19 cellular contexts compared by ENCODE assay signal in the genomic region with DNA sequence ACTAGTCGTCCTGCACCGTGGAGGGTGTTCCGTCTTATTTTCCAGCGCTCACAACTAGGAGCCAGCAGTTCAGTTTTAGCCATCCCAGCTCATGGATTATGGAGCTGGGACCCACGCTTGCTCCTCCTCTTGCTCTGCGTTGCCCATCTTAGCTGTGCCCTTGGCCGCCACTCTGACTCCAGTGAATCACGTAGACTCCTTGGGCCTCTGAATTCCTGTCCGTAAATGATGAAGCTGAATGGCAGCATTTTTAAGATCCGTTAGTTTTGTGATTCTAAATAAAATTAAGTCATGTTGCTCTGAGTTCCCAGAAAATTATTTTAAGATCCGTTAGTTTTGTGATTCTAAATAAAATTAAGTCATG. TPM values are rescaled to one million over a fixed set of nuclear protein-coding genes. Genes with fewer than 3 reads are reported as not detected.
DNase-seq lines count a peak whose midpoint lies in the region; ATAC-seq and TF ChIP-seq lines count a peak whose summit lies in the region.
"Had no signal": no experiment of that assay in that cellular context is flagged by ENCODE, and none has a peak within 500 bp of the region (broad histone marks: within the 10 kb centered on the region; RNA-seq: fewer than 3 reads in every experiment).

No MANE protein-coding gene starts in this region.

- H3K27ac ChIP-seq in GM23248: peak overlapping the region; percentile 53
- H3K27ac ChIP-seq in ascending aorta: peak overlapping the region; percentile 75 to 79
- H3K27ac ChIP-seq in lower lobe of right lung: no peak overlapping the region
- H3K27ac ChIP-seq in substantia nigra (ENCODE audit: low read depth, low read length, poor library complexity, severe bottlenecking): peak overlapping the region; percentile 49
- peak overlapping the region in 2 of 4 donors; percentile 4 to 6 for H3K27ac ChIP-seq in transverse colon
- H3K27ac ChIP-seq: HL-60, neutrophil had no signal

- H3K9me3 ChIP-seq in GM23248 (ENCODE audit: low read depth): no peaks in the 10 kb centered on the region
- no peaks in the 10 kb centered on the region for H3K9me3 ChIP-seq in ascending aorta
- no peaks in the 10 kb centered on the region for H3K9me3 ChIP-seq in lower lobe of right lung
- no peaks in the 10 kb centered on the region for H3K9me3 ChIP-seq in transverse colon
- H3K9me3 ChIP-seq: neutrophil had no signal

- H3K79me2 ChIP-seq in GM23248 (ENCODE audit: insufficient read depth): peaks cover 94% of the 10 kb centered on the region

- no peaks in the 10 kb centered on the region for H4K20me1 ChIP-seq in GM23248 (ENCODE audit: insufficient read depth)

- TF ChIP-seq CTCF in ascending aorta (IDR thresholded peaks at IDR 0.05) (no peak), lower lobe of right lung (IDR thresholded peaks at IDR 0.05) (no peak), transverse colon (IDR thresholded peaks at IDR 0.05) (no peak)

- no peak for TF ChIP-seq EP300 in transverse colon (IDR thresholded peaks at IDR 0.05; ENCODE audit: low read depth)

- intact Hi-C loops in ascending aorta (cut with DNase I): loop anchor here (1.0 to 2.0 kb wide), 3 partner anchors 22 to 53 kb away; partner anchors contain the start of gene BCR
- intact Hi-C loops in lower lobe of right lung (cut with DNase I): no loop called here
- intact Hi-C loops in transverse colon (cut with DNase I; ENCODE audit: low total_unique reads): no loop called here

- H3K4me2 ChIP-seq in GM23248 (ENCODE audit: unreplicated experiment): no peak overlapping the region

- H3K27me3 ChIP-seq in GM23248 (replicated peaks; ENCODE audit: insufficient read depth) (no peaks in the 10 kb centered on the region), ascending aorta (no peaks in the 10 kb centered on the region), lower lobe of right lung (ENCODE audit: low read depth) (no peaks in the 10 kb centered on the region), transverse colon (no peaks in the 10 kb centered on the region)
- H3K27me3 ChIP-seq: neutrophil had no signal

- H3K4me1 ChIP-seq in GM23248 (ENCODE audit: insufficient read depth) (peaks cover 24% of the 10 kb centered on the region), ascending aorta (peaks cover 25 to 48% of the 10 kb centered on the region in 2 donors), lower lobe of right lung (peaks cover 31% of the 10 kb centered on the region), transverse colon (peaks cover 0 to 14% (median 3%) of the 10 kb centered on the region in 4 donors)

- H2AFZ ChIP-seq in GM23248: 0 out of 2 replicates have a peak overlapping the region, but pooled peaks have one; percentile 4

- no peak overlapping the region for H3K4me3 ChIP-seq in GM23248
- no peak overlapping the region for H3K4me3 ChIP-seq in ascending aorta
- no peak overlapping the region for H3K4me3 ChIP-seq in lower lobe of right lung
- H3K4me3 ChIP-seq in transverse colon: no peak overlapping the region

- TF ChIP-seq POLR2A in transverse colon (IDR thresholded peaks at IDR 0.05): no peak

- WGBS in GM23248 (ENCODE audit: low coverage in 1 of 2, low lambda C conversion rate in 2 of 2, missing lambda C conversion rate in 2 of 2), 2 experiments: 19 to 22% methylated on average over 11 of the region's 11 CpGs
- 93 to 94% methylated on average over 11 of the region's 11 CpGs for WGBS in transverse colon (ENCODE audit: low coverage in 1 of 2), 2 donors

- H3K9me2 ChIP-seq in GM23248 (ENCODE audit: insufficient read depth): no peaks in the 10 kb centered on the region

- H3F3A ChIP-seq in GM23248 (ENCODE audit: insufficient read depth): peaks cover 14% of the 10 kb centered on the region

- 0 out of 2 replicates have a peak overlapping the region, but pooled peaks have one; percentile 21 for H3K9ac ChIP-seq in GM23248

- ATAC-seq in lower lobe of right lung: no peak
- no peak for ATAC-seq in HG03354 (IDR thresholded peaks at IDR 0.05; ENCODE audit: poor library complexity, severe bottlenecking, unreplicated experiment)
- ATAC-seq: activated naive CD8-positive, alpha-beta T cell treated with anti-CD3 and anti-CD28 coated beads, Interleukin-2, amount 50 U/mL, for 24 hours; Panc1 had no signal

- DNase-seq in GM23248: peak; percentile 80
- DNase-seq in ascending aorta (ENCODE audit: low spot score in 2 of 2): peak in 1 of 2 donors; percentile 88
- peak; percentile 8 for DNase-seq in lower lobe of right lung
- DNase-seq in substantia nigra (lab: John Stamatoyannopoulos, UW): no peak
- DNase-seq in activated CD8-positive, alpha-beta memory T cell treated with anti-CD3 and anti-CD28 coated beads for 24 hours: no peak
- DNase-seq in stimulated activated CD4-positive, alpha-beta T cell treated with anti-CD3 and anti-CD28 coated beads, Interleukin-4, amount 100 ng/mL, for 1 hour: no peak
- no peak for DNase-seq in transverse colon
- DNase-seq: activated CD4-positive, alpha-beta T cell treated with anti-CD3 and anti-CD28 coated beads for 1 hour; activated effector memory CD4-positive, alpha-beta T cell treated with Interleukin-2 at 50 U/mL for 16 hours; activated naive CD8-positive, alpha-beta T cell treated with anti-CD3 and anti-CD28 coated beads, Interleukin-2, amount 50 U/mL, for 24 hours; CD4-positive, alpha-beta T cell; central memory CD4-positive, alpha-beta T cell; effector CD8-positive, alpha-beta T cell; NCI-H187; stimulated activated naive CD4-positive, alpha-beta T cell had no signal

- H3K36me3 ChIP-seq in GM23248 (ENCODE audit: low read depth) (no peaks in the 10 kb centered on the region), ascending aorta (no peaks in the 10 kb centered on the region), lower lobe of right lung (no peaks in the 10 kb centered on the region), transverse colon (no peaks in the 10 kb centered on the region)

- in situ Hi-C loops in GM23248 (cut with MboI) (no loop called here), transverse colon (cut with MboI; ENCODE audit: low pct_ligation_motif_present in 1 of 4, low pct_unique_long_range_greater_than_20kb in 1 of 4, low sequenced_read_pairs in 3 of 4) (no loop called here)

RNA-seq across cellular contexts. Expression of gene BCR, which starts 23.8 kb away (rescaled TPM):
- 30.0 and 30.6 TPM in 2 replicates for total RNA-seq in GM23248 (2014; rRNA removed; shearing (Covaris generic))
- polyA plus RNA-seq in GM23248 (2016; fragmentation: Nextera tagmentation; extraction: Ambion mirVana): 3.3 and 4.7 TPM in 2 replicates
- total RNA-seq in ascending aorta (216 TPM), lower lobe of right lung (57.2 TPM), transverse colon (100 to 1,000 TPM in 2 of 4 donors, 10 to 100 TPM in 2; 36.9 to 514 (median 91.0) TPM)

RNA-seq across cellular contexts. Expression of gene RAB36, which starts 58.8 kb away (rescaled TPM):
- total RNA-seq in GM23248 (2014; rRNA removed; shearing (Covaris generic)): 3.5 and 5.8 TPM in 2 replicates
- 5.0 and 6.8 TPM in 2 replicates for polyA plus RNA-seq in GM23248 (2016; fragmentation: Nextera tagmentation; extraction: Ambion mirVana)
- total RNA-seq in ascending aorta: 1.8 TPM
- 9.6 TPM for total RNA-seq in lower lobe of right lung
- 1 to 10 TPM in 1 of 4 donors, under 1 TPM in 2, not detected in 1; 0.37 to 1.1 (median 0.82) TPM for total RNA-seq in transverse colon

Comparison
In these comparisons a context has a peak if more than half of its experiments do, and no peak if none do; other contexts are left out.
1. DNase-seq: peak in GM23248 (single experiment) and lower lobe of right lung (single experiment); none in substantia nigra (0 of 49), activated CD8-positive, alpha-beta memory T cell treated with anti-CD3 and anti-CD28 coated beads for 24 hours (single experiment), stimulated activated CD4-positive, alpha-beta T cell treated with anti-CD3 and anti-CD28 coated beads, Interleukin-4, amount 100 ng/mL, for 1 hour (single experiment) and transverse colon (single experiment).